20 cellular contexts compared by ENCODE assay signal in genomic region chr3:111929484-111929883, GRCh38.
"Had no signal": no experiment of that assay in that cellular context is flagged by ENCODE, and none has a peak within 500 bp of the region (broad histone marks: within the 10 kb centered on the region; RNA-seq: fewer than 3 reads in every experiment).

No MANE protein-coding gene starts in this region.

- H3K4me3 Mint-ChIP-seq: effector memory CD8-positive, alpha-beta T cell; immature natural killer cell; memory B cell; natural killer cell; stimulated activated memory B cell treated with anti-CD40 and anti-IgM and Interleukin-4, amounts not matched to agents 10 μg/mL and 1 μg/mL and 100 μg/mL, for 72 hours; stimulated activated naive CD8-positive, alpha-beta T cell treated with anti-CD3 and anti-CD28 coated beads, Interleukin-15, Interleukin-2, amounts not matched to agents 100 ng/mL and 50 ng/mL, for 24 hours had no signal

- H3K4me1 Mint-ChIP-seq: memory B cell; stimulated activated memory B cell treated with anti-CD40 and anti-IgM and Interleukin-4, amounts not matched to agents 10 μg/mL and 1 μg/mL and 100 μg/mL, for 72 hours had no signal

- ATAC-seq: effector memory CD8-positive, alpha-beta T cell; left colon; natural killer cell; pancreas; right lobe of liver; stimulated activated memory B cell treated with anti-CD40 and anti-IgM and Interleukin-4, amounts not matched to agents 10 μg/mL and 1 μg/mL and 100 μg/mL, for 72 hours; upper lobe of right lung had no signal

- H3K27ac Mint-ChIP-seq: effector memory CD8-positive, alpha-beta T cell; memory B cell; stimulated activated memory B cell treated with anti-CD40 and anti-IgM and Interleukin-4, amounts not matched to agents 10 μg/mL and 1 μg/mL and 100 μg/mL, for 72 hours; stimulated activated naive CD8-positive, alpha-beta T cell treated with anti-CD3 and anti-CD28 coated beads, Interleukin-15, Interleukin-2, amounts not matched to agents 100 ng/mL and 50 ng/mL, for 24 hours had no signal

- DNase-seq: cortex of kidney; effector memory CD8-positive, alpha-beta T cell; hypothalamus; immature natural killer cell; islet precursor cell; kidney glomerular epithelial cell; left colon; natural killer cell; pancreas; right lobe of liver; stimulated activated CD4-positive, alpha-beta T cell treated with anti-CD3 and anti-CD28 coated beads, Interleukin-2, amount 100 ng/mL, for 24 hours; stimulated activated CD4-positive, alpha-beta T cell treated with anti-CD3 and anti-CD28 coated beads, Interleukin-4, amount 100 ng/mL, for 4 hours; transverse colon; upper lobe of right lung; uterus had no signal

- H3K9me3 Mint-ChIP-seq: effector memory CD8-positive, alpha-beta T cell; immature natural killer cell; memory B cell; natural killer cell; stimulated activated memory B cell treated with anti-CD40 and anti-IgM and Interleukin-4, amounts not matched to agents 10 μg/mL and 1 μg/mL and 100 μg/mL, for 72 hours; stimulated activated naive CD8-positive, alpha-beta T cell treated with anti-CD3 and anti-CD28 coated beads, Interleukin-15, Interleukin-2, amounts not matched to agents 100 ng/mL and 50 ng/mL, for 24 hours had no signal

- H3K9me3 ChIP-seq: neutrophil, pancreas, right lobe of liver, thoracic aorta, transverse colon, upper lobe of right lung, uterus had no signal

- H3K36me3 Mint-ChIP-seq: memory B cell; natural killer cell; stimulated activated memory B cell treated with anti-CD40 and anti-IgM and Interleukin-4, amounts not matched to agents 10 μg/mL and 1 μg/mL and 100 μg/mL, for 72 hours had no signal

- H3K27me3 Mint-ChIP-seq: effector memory CD8-positive, alpha-beta T cell; memory B cell; stimulated activated memory B cell treated with anti-CD40 and anti-IgM and Interleukin-4, amounts not matched to agents 10 μg/mL and 1 μg/mL and 100 μg/mL, for 72 hours; stimulated activated naive CD8-positive, alpha-beta T cell treated with anti-CD3 and anti-CD28 coated beads, Interleukin-15, Interleukin-2, amounts not matched to agents 100 ng/mL and 50 ng/mL, for 24 hours had no signal
